Comparison of ENCODE assay signal across 1 cellular context in the genomic region with DNA sequence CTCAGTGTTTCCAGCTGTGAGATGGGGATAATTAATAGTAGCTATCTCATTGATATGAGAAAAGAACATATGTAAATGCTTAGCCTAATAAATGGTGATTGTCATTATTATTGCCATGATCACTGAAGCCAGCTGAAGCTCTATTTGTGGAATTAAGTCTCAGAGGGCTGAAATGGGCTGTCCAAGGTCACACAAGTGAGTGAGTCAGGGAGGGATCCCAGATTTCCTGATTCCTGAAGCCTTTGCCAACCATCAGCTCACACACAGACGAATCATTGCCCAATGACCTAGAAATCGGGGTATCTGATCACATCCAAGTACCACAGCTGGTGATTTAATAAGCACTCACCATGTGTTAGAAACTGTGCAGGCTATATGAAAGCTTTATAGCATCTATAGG.
TF ChIP-seq lines count a peak whose summit lies in the region.

No MANE protein-coding gene starts in this region.

TF ChIP-seq in SK-N-SH treated with all-trans-retinoic acid at 6 μM for 48 hours, 23 proteins besides CTCF, POLR2A, EP300 and RAD21 (continued from another document):
- TF ChIP-seq, protein P1, sequence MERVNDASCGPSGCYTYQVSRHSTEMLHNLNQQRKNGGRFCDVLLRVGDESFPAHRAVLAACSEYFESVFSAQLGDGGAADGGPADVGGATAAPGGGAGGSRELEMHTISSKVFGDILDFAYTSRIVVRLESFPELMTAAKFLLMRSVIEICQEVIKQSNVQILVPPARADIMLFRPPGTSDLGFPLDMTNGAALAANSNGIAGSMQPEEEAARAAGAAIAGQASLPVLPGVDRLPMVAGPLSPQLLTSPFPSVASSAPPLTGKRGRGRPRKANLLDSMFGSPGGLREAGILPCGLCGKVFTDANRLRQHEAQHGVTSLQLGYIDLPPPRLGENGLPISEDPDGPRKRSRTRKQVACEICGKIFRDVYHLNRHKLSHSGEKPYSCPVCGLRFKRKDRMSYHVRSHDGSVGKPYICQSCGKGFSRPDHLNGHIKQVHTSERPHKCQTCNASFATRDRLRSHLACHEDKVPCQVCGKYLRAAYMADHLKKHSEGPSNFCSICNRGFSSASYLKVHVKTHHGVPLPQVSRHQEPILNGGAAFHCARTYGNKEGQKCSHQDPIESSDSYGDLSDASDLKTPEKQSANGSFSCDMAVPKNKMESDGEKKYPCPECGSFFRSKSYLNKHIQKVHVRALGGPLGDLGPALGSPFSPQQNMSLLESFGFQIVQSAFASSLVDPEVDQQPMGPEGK (CRISPR knock-in tag; IDR thresholded peaks at IDR 0.05; ENCODE audit: borderline replicate concordance) = no peak
- TF ChIP-seq ZC3H10 (CRISPR knock-in tag; IDR thresholded peaks at IDR 0.05) = no peak
- no peak for TF ChIP-seq ISL1 (CRISPR knock-in tag; IDR thresholded peaks at IDR 0.05)
- TF ChIP-seq RARB (CRISPR knock-in tag; IDR thresholded peaks at IDR 0.05) = no peak
- TF ChIP-seq SNAI2 (CRISPR knock-in tag; IDR thresholded peaks at IDR 0.05) = no peak
